In the genomic region with DNA sequence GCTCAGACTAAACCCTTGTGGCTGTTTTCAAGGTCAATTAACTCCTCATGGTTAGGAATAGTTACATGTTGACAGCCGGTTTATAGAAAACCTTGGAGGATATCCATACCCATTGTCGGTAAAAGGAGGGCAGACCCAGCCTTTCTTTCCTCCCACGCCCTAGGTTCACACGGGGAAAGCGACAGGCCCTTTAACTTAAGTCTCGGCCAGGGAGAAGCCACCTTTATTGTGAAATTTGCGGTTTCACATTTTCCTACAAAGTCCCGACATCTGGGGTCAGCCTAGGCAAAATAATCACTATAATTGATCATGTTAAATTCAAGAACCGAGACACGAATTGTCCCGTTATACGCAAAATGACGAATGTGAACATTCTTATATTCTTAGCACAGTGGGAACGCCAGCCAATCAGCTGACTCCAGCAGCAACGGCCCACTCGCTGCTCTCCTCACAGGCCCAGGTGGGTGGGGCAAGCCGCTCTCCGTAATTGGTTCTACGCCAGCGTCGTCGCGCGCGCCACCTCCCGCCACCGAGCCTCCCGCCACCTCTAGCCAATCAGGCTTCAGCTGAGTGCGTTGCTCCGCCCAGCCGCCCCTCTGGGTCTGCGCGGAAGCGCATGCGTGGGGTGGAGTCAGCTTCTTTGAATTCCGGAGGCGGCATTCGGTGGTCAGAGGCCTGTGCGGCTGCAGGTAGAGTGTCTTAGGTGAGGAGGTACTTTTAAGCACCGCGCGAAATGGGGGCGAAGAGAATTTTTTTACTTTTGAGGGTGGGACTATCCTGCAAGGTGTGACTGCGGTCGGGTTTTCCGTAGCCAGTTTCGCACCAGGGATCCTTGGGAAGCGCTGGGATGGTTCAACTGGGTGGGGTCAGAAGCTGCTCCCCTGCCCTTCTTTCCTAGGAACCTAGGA, we compare ENCODE assay signal across 8 cellular contexts. TPM values are rescaled to one million over a fixed set of nuclear protein-coding genes. Genes with fewer than 3 reads are reported as not detected.
DNase-seq lines count a peak whose midpoint lies in the region; ATAC-seq and TF ChIP-seq lines count a peak whose summit lies in the region.

CENPI (plus strand) TSS at position 659 of the 908 bp plus-strand sequence. CDS start 2,867 bp downstream, outside the sequence.

- H3K9me3 Mint-ChIP-seq in neural crest cell: no peaks in the 10 kb centered on the region

- 0 to 47% (median 5%) methylated on average over 26 to 48 of the region's 48 CpGs for WGBS in stomach, 5 donors

- H3K4me1 ChIP-seq in SJSA1 (replicated peaks) (0 out of 2 replicates have a peak, but pooled peaks cover 4% of the 10 kb centered on the region), foreskin keratinocyte (peaks cover 8% of the 10 kb centered on the region), stomach (peaks cover 0 to 8% (median 5%) of the 10 kb centered on the region in 4 donors)

- H3K27ac ChIP-seq in SJSA1 (peak within 1 kb of the TSS; percentile 72), foreskin keratinocyte (peak within 1 kb of the TSS; percentile 74), stomach (peak within 1 kb of the TSS; percentile 54 to 83 (median 77))

- H3K27me3 Mint-ChIP-seq in neural crest cell (ENCODE audit: low read depth): no peaks in the 10 kb centered on the region

- peak within 1 kb of the TSS; percentile 98 for H3K27ac Mint-ChIP-seq in neural crest cell (ENCODE audit: unreplicated experiment)

- peak; percentile 99 for ATAC-seq in foreskin keratinocyte

- H3K36me3 Mint-ChIP-seq in neural crest cell (ENCODE audit: low read depth): peaks cover 7% of the 10 kb centered on the region

- TF ChIP-seq POLR2A in stomach (IDR thresholded peaks at IDR 0.05): peak in 1 of 4 donors; percentile 43

- H3K27me3 ChIP-seq in SJSA1 (replicated peaks) (no peaks in the 10 kb centered on the region), foreskin keratinocyte (no peaks in the 10 kb centered on the region), stomach (peaks cover 0 to 3% (median 0%) of the 10 kb centered on the region in 3 donors)

- TF ChIP-seq EP300 in stomach (IDR thresholded peaks at IDR 0.05): no peak

- H3K9me3 ChIP-seq in SJSA1 (replicated peaks) (no peaks in the 10 kb centered on the region), stomach (no peaks in the 10 kb centered on the region)

- peak; percentile 45 for DNase-seq in GM04503 (ENCODE audit: low read depth)
- DNase-seq in HFF-Myc (ENCODE audit: extremely low read depth, low read depth): peak; percentile 66
- DNase-seq in MV-4-11 (lab: John Stamatoyannopoulos, UW): peak; percentile 87
- DNase-seq in SJSA1 (ENCODE audit: low read depth in 1 of 2, low spot score in 2 of 2): peak; percentile 89 to 93
- DNase-seq in activated naive CD4-positive, alpha-beta T cell (lab: John Stamatoyannopoulos, UW): peak; percentile 70 to 89 (median 80)
- peak; percentile 65 to 85 for DNase-seq in foreskin keratinocyte
- peak; percentile 75 for DNase-seq in neural crest cell (ENCODE audit: low read depth, low spot score)
- DNase-seq in stomach: peak; percentile 93

- H3K36me3 ChIP-seq in SJSA1 (peaks cover 10% of the 10 kb centered on the region), stomach (no peaks in the 10 kb centered on the region)

- H3K4me1 Mint-ChIP-seq in neural crest cell: peaks cover 32% of the 10 kb centered on the region

- TF ChIP-seq CTCF in HFF-Myc (IDR thresholded peaks at IDR 0.05; ENCODE audit: low read depth, low read length, missing control alignments) (no peak), foreskin keratinocyte (conservative IDR thresholded peaks at IDR 0.05) (no peak), neural crest cell (conservative IDR thresholded peaks at IDR 0.05) (no peak), stomach (IDR thresholded peaks at IDR 0.05) (no peak)

- intact Hi-C loops in stomach (cut with DNase I; ENCODE audit: low total_unique reads): no loop called here

- H3K4me3 Mint-ChIP-seq in neural crest cell: peak within 1 kb of the TSS; percentile 97

- peak within 1 kb of the TSS; percentile 63 for H3K4me3 ChIP-seq in HFF-Myc (replicated peaks; ENCODE audit: low read depth, low read length)
- H3K4me3 ChIP-seq in SJSA1: peak within 1 kb of the TSS; percentile 54
- H3K4me3 ChIP-seq in stomach: peak within 1 kb of the TSS; percentile 40 to 48 (median 46)

RNA-seq across cellular contexts. Expression of gene CENPI, which starts in this region (rescaled TPM):
- total RNA-seq in SJSA1 (2014; rRNA removed; shearing (Covaris generic)): 40.7 and 43.6 TPM in 2 replicates
- total RNA-seq in foreskin keratinocyte (24.1 and 27.7 TPM in 2 replicates), neural crest cell (39.8 TPM in 2 replicates), stomach (10 to 100 TPM in 1 of 5 donors, 1 to 10 TPM in 1, under 1 TPM in 1, not detected in 2; 0.29 to 22.8 (median 8.3) TPM)
- polyA plus RNA-seq in foreskin keratinocyte (4.7 and 6.8 TPM in 2 replicates), stomach (1 to 10 TPM in 1 of 3 donors, under 1 TPM in 1, not detected in 1; 0.68 to 1.6 TPM)

Comparison
In these comparisons a context has a peak if more than half of its experiments do, and no peak if none do; other contexts are left out.
1. Peak in every context shown above with its lines: DNase-seq, ATAC-seq, H3K4me3 ChIP-seq and H3K27ac ChIP-seq.